In genomic region chr3:128618398-128618726, GRCh38 we compare ENCODE assay signal across 8 cellular contexts. TPM values are rescaled to one million over a fixed set of nuclear protein-coding genes. Genes with fewer than 3 reads are reported as not detected.
DNase-seq lines count a peak whose midpoint lies in the region; ATAC-seq and TF ChIP-seq lines count a peak whose summit lies in the region.

No MANE protein-coding gene starts in this region.

- TF ChIP-seq CTCF in RWPE2 (IDR thresholded peaks at IDR 0.05; ENCODE audit: poor library complexity, severe bottlenecking) (no peak), epithelial cell of proximal tubule (conservative IDR thresholded peaks at IDR 0.05; ENCODE audit: low read depth, low read length) (no peak), progenitor cell of endocrine pancreas (IDR thresholded peaks at IDR 0.05; ENCODE audit: unreplicated experiment) (no peak), GM10266 (IDR thresholded peaks at IDR 0.05; ENCODE audit: control insufficient read depth, insufficient read depth, low read depth, missing control alignments) (no peak)

- peaks cover 23% of the 10 kb centered on the region for H3K36me3 Mint-ChIP-seq in progenitor cell of endocrine pancreas (ENCODE audit: insufficient read depth)

- H3K4me1 Mint-ChIP-seq in progenitor cell of endocrine pancreas (ENCODE audit: low read depth): peaks cover 13% of the 10 kb centered on the region

- H3K27me3 ChIP-seq in RWPE2 (ENCODE audit: insufficient read depth, poor library complexity, severe bottlenecking): no peaks in the 10 kb centered on the region

- H3K27ac ChIP-seq in RWPE2 (ENCODE audit: poor library complexity, severe bottlenecking): peak overlapping the region; percentile 26

- H3K4me1 ChIP-seq in RWPE2 (ENCODE audit: insufficient read depth, poor library complexity, severe bottlenecking): peaks cover 13% of the 10 kb centered on the region

- ATAC-seq in RWPE2 (ENCODE audit: low read depth) (no peak), GM18517 (IDR thresholded peaks at IDR 0.05; ENCODE audit: unreplicated experiment) (no peak), HG03139 (IDR thresholded peaks at IDR 0.05; ENCODE audit: unreplicated experiment) (no peak)

- DNase-seq in EH (ENCODE audit: low read depth) (peak; percentile 4), RWPE2 (ENCODE audit: low spot score) (no peak), epithelial cell of proximal tubule (ENCODE audit: low read depth) (no peak), progenitor cell of endocrine pancreas (ENCODE audit: low spot score, unreplicated experiment) (no peak), GM10266 (ENCODE audit: extremely low spot score) (no peak), activated gamma-delta T cell treated with Interleukin-2 at 50 U/mL for 16 hours (no peak)

- H3K36me3 ChIP-seq in RWPE2 (ENCODE audit: low read depth): peaks cover 62% of the 10 kb centered on the region

- peak overlapping the region; percentile 38 for H3K4me3 ChIP-seq in RWPE2 (ENCODE audit: severe bottlenecking)
- peak overlapping the region; percentile 80 for H3K4me3 ChIP-seq in epithelial cell of proximal tubule (ENCODE audit: low read depth, low read length)

- peak overlapping the region; percentile 92 for H3K4me3 Mint-ChIP-seq in progenitor cell of endocrine pancreas (ENCODE audit: low read depth)

- H3K27ac Mint-ChIP-seq in progenitor cell of endocrine pancreas: peak overlapping the region; percentile 97

- no peaks in the 10 kb centered on the region for H3K9me3 Mint-ChIP-seq in progenitor cell of endocrine pancreas (ENCODE audit: low read depth)

- no peaks in the 10 kb centered on the region for H3K27me3 Mint-ChIP-seq in progenitor cell of endocrine pancreas

- no peaks in the 10 kb centered on the region for H3K9me3 ChIP-seq in RWPE2 (ENCODE audit: severe bottlenecking)

RNA-seq across cellular contexts. Expression of gene RPN1, which starts 32.3 kb away (rescaled TPM):
- total RNA-seq in epithelial cell of proximal tubule (285 and 329 TPM in 2 replicates), progenitor cell of endocrine pancreas (166 and 170 TPM in 2 replicates)
